In genomic region chr10:70212879-70213278, GRCh38 we compare ENCODE assay signal across 1 cellular context.
A peak's percentile ranks its signal among the peaks of the same experiment; 100 is the strongest.
TF ChIP-seq lines count a peak whose summit lies in the region.

No MANE protein-coding gene starts in this region.

TF ChIP-seq in K562, 482 proteins besides CTCF, POLR2A, EP300 and RAD21 (continued from another document):
- TF ChIP-seq CEBPG (CRISPR knock-in tag; IDR thresholded peaks at IDR 0.05), result peak; percentile 37; the same call in 1 of the 2 replicates
- TF ChIP-seq CEBPG (tag; conservative IDR thresholded peaks at IDR 0.05 in 1 of 2, IDR thresholded peaks at IDR 0.05 in 1 of 2), result peak in 1 of 2 experiments; percentile 96; a peak in 2 of 4 replicates
